In the genomic region with DNA sequence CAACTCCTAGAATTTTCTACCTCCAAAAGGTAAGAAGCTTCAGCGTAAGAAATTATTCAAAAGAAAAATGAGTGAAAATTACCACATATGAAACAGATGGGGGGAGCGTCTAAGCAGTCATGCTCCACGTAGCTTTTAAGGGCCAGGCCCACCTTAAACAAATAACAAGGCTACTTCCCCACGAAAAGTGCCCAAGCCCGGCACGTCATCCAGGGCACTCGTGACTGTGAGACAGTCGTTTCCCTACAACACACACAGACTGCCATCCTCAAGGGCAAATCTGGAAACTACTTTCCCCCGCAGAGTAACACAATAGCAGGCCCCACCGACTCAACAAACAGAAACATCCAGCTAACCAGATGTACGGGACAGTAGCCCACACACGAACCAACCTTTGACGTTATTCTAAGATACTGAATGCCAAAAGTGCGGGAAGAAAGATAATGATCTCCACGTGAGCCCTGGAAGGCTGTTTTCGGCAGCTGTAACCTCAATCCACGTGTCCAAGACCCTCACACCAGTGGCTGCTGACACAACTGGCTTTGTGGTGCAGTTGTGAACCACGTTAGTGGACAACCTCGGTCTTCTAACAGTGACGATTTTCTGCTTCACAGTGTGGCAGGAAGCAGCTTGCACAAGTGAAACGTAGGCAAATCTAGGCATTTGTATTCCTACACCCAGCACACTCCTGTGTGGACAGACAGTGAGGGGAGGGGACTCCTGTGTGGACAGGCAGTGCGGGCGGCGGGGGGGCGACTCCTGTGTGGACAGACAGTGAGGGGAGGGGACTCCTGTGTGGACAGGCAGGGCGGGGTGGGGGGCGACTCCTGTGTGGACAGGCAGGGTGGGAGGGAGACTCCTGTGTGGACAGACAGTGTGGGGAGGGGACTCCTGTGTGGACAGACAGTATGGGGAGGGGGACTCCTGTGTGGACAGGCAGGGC, we compare ENCODE assay signal across 1 cellular context.
TF ChIP-seq lines count a peak whose summit lies in the region.

No MANE protein-coding gene starts in this region.

TF ChIP-seq in HepG2, 621 proteins besides CTCF, POLR2A, EP300 and RAD21:
- no peak for TF ChIP-seq CENPT (CRISPR knock-in tag; IDR thresholded peaks at IDR 0.05; ENCODE audit: low read depth)
- TF ChIP-seq ZNF292 (CRISPR knock-in tag; IDR thresholded peaks at IDR 0.05; ENCODE audit: borderline replicate concordance, low read depth): no peak
- no peak for TF ChIP-seq ZNF121 (CRISPR knock-in tag; IDR thresholded peaks at IDR 0.05)
- no peak for TF ChIP-seq THYN1 (CRISPR knock-in tag; IDR thresholded peaks at IDR 0.05; ENCODE audit: borderline replicate concordance, low read depth)
- TF ChIP-seq ZNF607 (CRISPR knock-in tag; IDR thresholded peaks at IDR 0.05; ENCODE audit: borderline replicate concordance): no peak
- no peak for TF ChIP-seq SALL2 (CRISPR knock-in tag; IDR thresholded peaks at IDR 0.05)
- no peak for TF ChIP-seq ZNF543 (CRISPR knock-in tag; IDR thresholded peaks at IDR 0.05)
- no peak for TF ChIP-seq SSRP1 (CRISPR knock-in tag; IDR thresholded peaks at IDR 0.05)
- TF ChIP-seq KLF9 (CRISPR knock-in tag; IDR thresholded peaks at IDR 0.05; ENCODE audit: low read depth): no peak
- TF ChIP-seq ZNF746 (CRISPR knock-in tag; IDR thresholded peaks at IDR 0.05): no peak
- no peak for TF ChIP-seq CSRNP2 (CRISPR knock-in tag; conservative IDR thresholded peaks at IDR 0.05; ENCODE audit: low read depth)
- no peak for TF ChIP-seq NFIC (IDR thresholded peaks at IDR 0.05; ENCODE audit: low read length)
- TF ChIP-seq FOSL2 (CRISPR knock-in tag; IDR thresholded peaks at IDR 0.05): no peak
- TF ChIP-seq ZBTB21 (CRISPR knock-in tag; IDR thresholded peaks at IDR 0.05): no peak
